8 cellular contexts compared by ENCODE assay signal in genomic region chr10:3874988-3875841, GRCh38.
A peak's percentile ranks its signal among the peaks of the same experiment; 100 is the strongest.
DNase-seq lines count a peak whose midpoint lies in the region; ATAC-seq and TF ChIP-seq lines count a peak whose summit lies in the region.

No MANE protein-coding gene starts in this region.

- in situ Hi-C loops in GM13976 (cut with MboI; ENCODE audit: low sequenced_read_pairs, unreplicated experiment) = no loop called here

- H3K36me3 Mint-ChIP-seq in chondrocyte (ENCODE audit: low read depth) = no peaks in the 10 kb centered on the region

- TF ChIP-seq CTCF in GM13976 (IDR thresholded peaks at IDR 0.05; ENCODE audit: borderline replicate concordance, control extremely low read depth, extremely low read depth, insufficient read depth, missing control alignments) = no peak
- no peak for TF ChIP-seq CTCF in chondrocyte (IDR thresholded peaks at IDR 0.05)

- H3K27ac Mint-ChIP-seq in chondrocyte (ENCODE audit: unreplicated experiment) = peak overlapping the region; percentile 12
- peak overlapping the region; percentile 96 to 98 for H3K27ac Mint-ChIP-seq in stimulated activated naive CD8-positive, alpha-beta T cell treated with anti-CD3 and anti-CD28 coated beads, Interleukin-15, amount 100 ng/mL, for 72 hours

- ATAC-seq in GM21381 (IDR thresholded peaks at IDR 0.05; ENCODE audit: unreplicated experiment) (peak; percentile 61), HG03565 (IDR thresholded peaks at IDR 0.05; ENCODE audit: unreplicated experiment) (peak; percentile 60)
- ATAC-seq in stimulated activated naive CD8-positive, alpha-beta T cell treated with anti-CD3 and anti-CD28 coated beads, Interleukin-15, amount 100 ng/mL, for 72 hours = peak; percentile 73

- no peaks in the 10 kb centered on the region for H3K27me3 Mint-ChIP-seq in chondrocyte (ENCODE audit: low read depth)
- H3K27me3 Mint-ChIP-seq in stimulated activated naive CD8-positive, alpha-beta T cell treated with anti-CD3 and anti-CD28 coated beads, Interleukin-15, amount 100 ng/mL, for 72 hours = no peaks in the 10 kb centered on the region

- no peaks in the 10 kb centered on the region for H3K9me3 Mint-ChIP-seq in chondrocyte (ENCODE audit: low read depth)
- H3K9me3 Mint-ChIP-seq in stimulated activated naive CD8-positive, alpha-beta T cell treated with anti-CD3 and anti-CD28 coated beads, Interleukin-15, amount 100 ng/mL, for 72 hours = no peaks in the 10 kb centered on the region

- H3K4me1 Mint-ChIP-seq in chondrocyte (ENCODE audit: low read depth) = peaks cover 42% of the 10 kb centered on the region
- H3K4me1 Mint-ChIP-seq in stimulated activated naive CD8-positive, alpha-beta T cell treated with anti-CD3 and anti-CD28 coated beads, Interleukin-15, amount 100 ng/mL, for 72 hours = peaks cover 69% of the 10 kb centered on the region

- DNase-seq in GM13976 (ENCODE audit: low spot score) (peak; percentile 60), chondrocyte (ENCODE audit: low spot score) (no peak), NCI-H446 treated with DMSO at 0.1 percent for 48 hours (lab: John Stamatoyannopoulos, UW) (no peak), DMS 273 (lab: John Stamatoyannopoulos, UW; ENCODE audit: unreplicated experiment) (no peak), NCI-H1092 (lab: John Stamatoyannopoulos, UW) (no peak)
- peak; percentile 21 to 32 for DNase-seq in stimulated activated naive CD8-positive, alpha-beta T cell treated with anti-CD3 and anti-CD28 coated beads, Interleukin-15, amount 100 ng/mL, for 72 hours

- no peak overlapping the region for H3K4me3 Mint-ChIP-seq in chondrocyte (ENCODE audit: unreplicated experiment)
- peak overlapping the region; percentile 50 to 77 for H3K4me3 Mint-ChIP-seq in stimulated activated naive CD8-positive, alpha-beta T cell treated with anti-CD3 and anti-CD28 coated beads, Interleukin-15, amount 100 ng/mL, for 72 hours

Comparison
In these comparisons a context has a peak if more than half of its experiments do, and no peak if none do; other contexts are left out.
1. DNase-seq: peak in GM13976 (single experiment) and stimulated activated naive CD8-positive, alpha-beta T cell treated with anti-CD3 and anti-CD28 coated beads, Interleukin-15, amount 100 ng/mL, for 72 hours (2 of 2); none in chondrocyte (single experiment), NCI-H446 treated with DMSO at 0.1 percent for 48 hours (single experiment), DMS 273 (single experiment) and NCI-H1092 (single experiment).
2. Peak in every context shown above with its lines, with median percentiles within 50 percentile points of each other: ATAC-seq.